Comparison of ENCODE assay signal across 25 cellular contexts in genomic region chr4:10866691-10867090, GRCh38.
A peak's percentile ranks its signal among the peaks of the same experiment; 100 is the strongest.
DNase-seq lines count a peak whose midpoint lies in the region; ATAC-seq, FAIRE-seq and TF ChIP-seq lines count a peak whose summit lies in the region.
"Had no signal": no experiment of that assay in that cellular context is flagged by ENCODE, and none has a peak within 500 bp of the region (broad histone marks: within the 10 kb centered on the region; RNA-seq: fewer than 3 reads in every experiment).

No MANE protein-coding gene starts in this region.

- no peaks in the 10 kb centered on the region for H3K36me3 ChIP-seq in H1 (ENCODE audit: control insufficient read depth in 2 of 4, insufficient read depth in 4 of 4, low read length in 3 of 4)
- no peaks in the 10 kb centered on the region for H3K36me3 ChIP-seq in smooth muscle cell (ENCODE audit: low read depth)
- H3K36me3 ChIP-seq: esophagus squamous epithelium, thoracic aorta, vagina had no signal

- H3K79me2 ChIP-seq in H1 (ENCODE audit: control insufficient read depth in 1 of 2, insufficient read depth in 2 of 2, low read length in 2 of 2), result no peaks in the 10 kb centered on the region
- no peaks in the 10 kb centered on the region for H3K79me2 ChIP-seq in smooth muscle cell (ENCODE audit: low read depth)

- H2BK20ac ChIP-seq in H1 (ENCODE audit: low read length), result no peak overlapping the region

- H4K5ac ChIP-seq in H1 (ENCODE audit: insufficient read length, low read depth, low read length), result no peak overlapping the region

- H3K18ac ChIP-seq in H1 (ENCODE audit: extremely low read depth, low read length), result no peak overlapping the region

- no peak overlapping the region for H2AK5ac ChIP-seq in H1 (ENCODE audit: low read depth, low read length)

- H3K23ac ChIP-seq in H1 (ENCODE audit: insufficient read length), result no peak overlapping the region

- ATAC-seq in HG03139 (IDR thresholded peaks at IDR 0.05; ENCODE audit: unreplicated experiment), result no peak
- ATAC-seq: activated CD8-positive, alpha-beta T cell treated with anti-CD3 and anti-CD28 coated beads, Interleukin-2, amount 10 ng/mL, durations not matched to agents 7 days and 5 days; left lobe of liver; psoas muscle; stimulated activated naive CD8-positive, alpha-beta T cell treated with anti-CD3 and anti-CD28 coated beads, Interleukin-15, Interleukin-2, amounts not matched to agents 100 U/mL and 50 U/mL, for 24 hours had no signal

- H3K9me3 ChIP-seq in H1 (ENCODE audit: insufficient read depth in 2 of 2, low read depth in 1 of 2, low read length in 1 of 2) (no peaks in the 10 kb centered on the region), smooth muscle cell (replicated peaks; ENCODE audit: low read depth) (no peaks in the 10 kb centered on the region)
- H3K9me3 ChIP-seq: esophagus squamous epithelium, psoas muscle, thoracic aorta, vagina had no signal

- H2BK12ac ChIP-seq in H1 (ENCODE audit: low read depth, low read length), result no peak overlapping the region

- H3K27me3 ChIP-seq in H1 (replicated peaks in 1 of 4; ENCODE audit: control insufficient read depth in 3 of 4, extremely low read depth in 1 of 4, insufficient read depth in 3 of 4, low read length in 3 of 4) (no peaks in the 10 kb centered on the region), smooth muscle cell (ENCODE audit: low read depth) (no peaks in the 10 kb centered on the region)
- H3K27me3 ChIP-seq: esophagus squamous epithelium, vagina had no signal

- H4K8ac ChIP-seq in H1 (ENCODE audit: extremely low read depth, insufficient read depth, low read length), result no peak overlapping the region

- no peak overlapping the region for H3K27ac ChIP-seq in H1 (ENCODE audit: low read depth, low read length)
- H3K27ac ChIP-seq in smooth muscle cell (ENCODE audit: low read depth), result no peak overlapping the region
- H3K27ac ChIP-seq: esophagus squamous epithelium, psoas muscle, RWPE1, thoracic aorta, vagina had no signal

- no peaks in the 10 kb centered on the region for H4K20me1 ChIP-seq in H1 (replicated peaks in 1 of 2; ENCODE audit: control insufficient read depth in 1 of 2, insufficient read depth in 2 of 2, low read length in 2 of 2)
- no peaks in the 10 kb centered on the region for H4K20me1 ChIP-seq in smooth muscle cell (ENCODE audit: low read depth)

- H3K23me2 ChIP-seq in H1 (ENCODE audit: low read depth, low read length), result no peaks in the 10 kb centered on the region

- TF ChIP-seq RAD21 in H1 (IDR thresholded peaks at IDR 0.05 in 1 of 2, conservative IDR thresholded peaks at IDR 0.05 in 1 of 2; ENCODE audit: low read depth in 2 of 2, low read length in 2 of 2), result no peak

- H3K56ac ChIP-seq in H1 (replicated peaks; ENCODE audit: insufficient read length, low read depth, low read length), result no peak overlapping the region

- no peak overlapping the region for H3K4ac ChIP-seq in H1 (replicated peaks; ENCODE audit: insufficient read length, low read depth, low read length)

- H3K4me3 ChIP-seq in H1 (ENCODE audit: extremely low read depth in 1 of 4, insufficient read depth in 2 of 4, low read depth in 3 of 4, low read length in 4 of 4) (no peak overlapping the region), smooth muscle cell (no peak overlapping the region)
- H3K4me3 ChIP-seq: esophagus squamous epithelium, psoas muscle, thoracic aorta, vagina had no signal

- H2AFZ ChIP-seq in H1 (ENCODE audit: low read length) (0 out of 2 replicates have a peak overlapping the region, but pooled peaks have one; percentile 59), smooth muscle cell (ENCODE audit: low read depth) (peak overlapping the region; percentile 52)

- no peak for TF ChIP-seq POLR2A in H1 (IDR thresholded peaks at IDR 0.05; ENCODE audit: control extremely low read depth in 1 of 2, low read depth in 2 of 2, low read length in 2 of 2)

- DNase-seq in NCI-H748 (lab: John Stamatoyannopoulos, UW; ENCODE audit: unreplicated experiment), result peak; percentile 72
- no peak for DNase-seq in NCI-H748 treated with DMSO at 0.1 percent for 48 hours (lab: John Stamatoyannopoulos, UW)
- DNase-seq in NCI-H2171 (lab: John Stamatoyannopoulos, UW), result peak; percentile 59
- DNase-seq in H1 (ENCODE audit: low read depth in 1 of 2, low spot score in 2 of 2), result no peak
- no peak for DNase-seq in smooth muscle cell (lab: John Stamatoyannopoulos, UW; ENCODE audit: unreplicated experiment)
- DNase-seq in D341Med (ENCODE audit: low spot score), result no peak
- no peak for DNase-seq in ureter (ENCODE audit: low spot score)
- DNase-seq: activated CD8-positive, alpha-beta T cell treated with anti-CD3 and anti-CD28 coated beads, Interleukin-2, amount 10 ng/mL, durations not matched to agents 7 days and 5 days; activated effector memory CD4-positive, alpha-beta T cell treated with Interleukin-2 at 50 U/mL for 16 hours; activated T-cell treated with anti-CD3 and anti-CD28 coated beads for 4 hours; CD4-positive, CD25-positive, alpha-beta regulatory T cell; esophagus squamous epithelium; hippocampal formation; IMR-90; NCI-H2107; NCI-H774; psoas muscle; stimulated activated naive CD8-positive, alpha-beta T cell treated with anti-CD3 and anti-CD28 coated beads, Interleukin-15, Interleukin-2, amounts not matched to agents 100 U/mL and 50 U/mL, for 24 hours had no signal

- H3K9ac ChIP-seq in H1 (replicated peaks in 1 of 4; ENCODE audit: extremely low read depth in 1 of 4, low read depth in 3 of 4, low read length in 3 of 4) (no peak overlapping the region), smooth muscle cell (ENCODE audit: low read depth) (no peak overlapping the region)

- H3K4me2 ChIP-seq in H1 (ENCODE audit: insufficient read depth in 1 of 2, low read depth in 2 of 2, low read length in 2 of 2) (no peak overlapping the region), smooth muscle cell (no peak overlapping the region)

- H2BK5ac ChIP-seq in H1 (ENCODE audit: low read depth, low read length), result no peak overlapping the region

- H2BK120ac ChIP-seq in H1 (replicated peaks; ENCODE audit: low read depth, low read length), result no peak overlapping the region

- POLR2A ChIA-PET in H1 (lab: Charles Lee; ENCODE audit: partially characterized antibody), result no interaction called here

- no peak for FAIRE-seq in H1 (lab: Jason Lieb, UNC)
- FAIRE-seq: endometrium, frontal cortex had no signal

- no peaks in the 10 kb centered on the region for H3K79me1 ChIP-seq in H1 (ENCODE audit: low read depth, low read length)

- TF ChIP-seq CTCF in H1 (IDR thresholded peaks at IDR 0.05; ENCODE audit: control extremely low read depth in 1 of 3, insufficient read depth in 1 of 3, low read depth in 1 of 3, low read length in 3 of 3) (no peak), smooth muscle cell (IDR thresholded peaks at IDR 0.05; ENCODE audit: borderline replicate concordance, insufficient read depth, poor library complexity, severe bottlenecking) (no peak)

- CTCF ChIA-PET in H1 (lab: Charles Lee; ENCODE audit: partially characterized antibody), result interaction anchor here (1.3 kb wide), 1 partner anchor 14 kb away, joined by 3 read pairs; no protein-coding TSS in a partner anchor

- TF ChIP-seq EP300 in H1 (IDR thresholded peaks at IDR 0.05; ENCODE audit: borderline replicate concordance in 1 of 2, low read depth in 2 of 2, low read length in 2 of 2), result no peak

- WGBS in H1 (ENCODE audit: extremely low coverage in 1 of 2, insufficient coverage in 1 of 2, insufficient read length in 1 of 2, insufficient replicate concordance in 2 of 2, low coverage in 1 of 2, low lambda C conversion rate in 2 of 2, missing lambda C conversion rate in 1 of 2), 2 experiments, result 94% methylated on average over 6 of the region's 6 CpGs; no CpG with 5 or more reads in 1 of the 2 experiments
- 50% methylated on average over 6 of the region's 6 CpGs for WGBS in smooth muscle cell (ENCODE audit: low lambda C conversion rate)

- no peak overlapping the region for H3K14ac ChIP-seq in H1 (ENCODE audit: insufficient read length)

- no peaks in the 10 kb centered on the region for H3F3A ChIP-seq in smooth muscle cell (ENCODE audit: low read depth)

- no peak overlapping the region for H2BK15ac ChIP-seq in H1 (ENCODE audit: low read length)

- H3K4me1 ChIP-seq in H1 (replicated peaks in 1 of 4; ENCODE audit: control insufficient read depth in 3 of 4, insufficient read depth in 4 of 4, low read length in 3 of 4) (no peaks in the 10 kb centered on the region), smooth muscle cell (ENCODE audit: low read depth) (no peaks in the 10 kb centered on the region)
- H3K4me1 ChIP-seq: esophagus squamous epithelium, psoas muscle, vagina had no signal

- no peak overlapping the region for H4K91ac ChIP-seq in H1 (replicated peaks; ENCODE audit: insufficient read length, low read length)

TF ChIP-seq in H1, 55 proteins besides CTCF, POLR2A, EP300 and RAD21:
- TF ChIP-seq SAP30 (IDR thresholded peaks at IDR 0.05; ENCODE audit: insufficient read depth, insufficient replicate concordance, low read length), result no peak
- no peak for TF ChIP-seq KDM4A (IDR thresholded peaks at IDR 0.05; ENCODE audit: low read depth, low read length, severe bottlenecking)
- no peak for TF ChIP-seq KDM5A (IDR thresholded peaks at IDR 0.05; ENCODE audit: low read length)
- TF ChIP-seq TBP (IDR thresholded peaks at IDR 0.05; ENCODE audit: low read depth, low read length), result no peak

Comparison
In these comparisons a context has a peak if more than half of its experiments do, and no peak if none do; other contexts are left out.
1. DNase-seq: peak in NCI-H748 (single experiment) and NCI-H2171 (single experiment); none in NCI-H748 treated with DMSO at 0.1 percent for 48 hours (single experiment), H1 (0 of 2), smooth muscle cell (single experiment), D341Med (single experiment) and ureter (single experiment).